ENCODE assay signal across 1 cellular context in the genomic region with DNA sequence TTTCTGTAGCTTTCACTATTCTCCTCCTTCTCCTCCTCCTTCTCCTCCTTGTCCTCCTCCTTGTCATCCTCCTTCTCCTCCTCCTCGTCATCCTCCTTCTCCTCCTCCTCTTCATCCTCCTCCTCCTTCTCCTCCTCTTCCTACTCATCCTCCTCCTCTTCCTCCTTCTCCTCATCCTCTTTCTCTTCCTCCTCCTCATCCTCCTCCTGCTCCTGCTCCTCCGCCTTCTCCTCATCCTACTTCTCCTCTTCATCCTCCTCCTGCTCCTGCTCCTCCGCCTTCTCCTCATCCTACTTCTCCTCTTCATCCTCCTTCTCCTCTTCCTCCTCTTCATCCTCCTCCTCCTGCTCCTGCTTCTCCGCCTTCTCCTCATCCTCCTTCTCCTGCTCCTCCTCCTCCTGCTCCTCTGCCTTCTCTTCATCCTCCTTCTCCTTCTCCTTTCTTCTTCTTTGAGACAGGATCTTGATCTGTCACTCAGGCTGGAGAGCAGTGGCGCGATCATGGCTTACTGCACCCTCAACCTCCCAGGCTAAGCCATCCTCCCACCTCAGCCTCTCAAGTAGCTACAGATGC.
TF ChIP-seq lines count a peak whose summit lies in the region.

No MANE protein-coding gene starts in this region.

TF ChIP-seq in K562, 482 proteins besides CTCF, POLR2A, EP300 and RAD21 (continued from another document):
- TF ChIP-seq ATF2 (CRISPR knock-in tag; IDR thresholded peaks at IDR 0.05) (no peak), SMARCC2 (IDR thresholded peaks at IDR 0.05; ENCODE audit: low read depth) (no peak), CSDE1 (IDR thresholded peaks at IDR 0.05) (no peak), ZNF263 (CRISPR knock-in tag; IDR thresholded peaks at IDR 0.05; ENCODE audit: borderline replicate concordance) (peak; percentile 85), ATF1 (CRISPR knock-in tag; IDR thresholded peaks at IDR 0.05) (no peak), ATF1 (tag; IDR thresholded peaks at IDR 0.05) (no peak), PHB2 (IDR thresholded peaks at IDR 0.05; ENCODE audit: low read depth) (no peak), SUPT5H (IDR thresholded peaks at IDR 0.05) (0 out of 2 replicates have a peak, but pooled peaks have one; percentile 22), NFIX (CRISPR knock-in tag; IDR thresholded peaks at IDR 0.05; ENCODE audit: low read depth) (no peak), HDAC1 (IDR thresholded peaks at IDR 0.05) (0 out of 4 replicates have a peak, but pooled peaks of 1 of the 2 experiments have one; percentile 21), PRMT5 (CRISPR knock-in tag; IDR thresholded peaks at IDR 0.05) (no peak), NR2F6 (CRISPR knock-in tag; IDR thresholded peaks at IDR 0.05) (no peak), RAD51 (IDR thresholded peaks at IDR 0.05; ENCODE audit: borderline replicate concordance, low read depth) (no peak), POLR3G (IDR thresholded peaks at IDR 0.05; ENCODE audit: extremely low read depth, insufficient read length, insufficient replicate concordance) (no peak), ZNF212 (CRISPR knock-in tag; IDR thresholded peaks at IDR 0.05) (no peak)
- TF ChIP-seq, protein P1, sequence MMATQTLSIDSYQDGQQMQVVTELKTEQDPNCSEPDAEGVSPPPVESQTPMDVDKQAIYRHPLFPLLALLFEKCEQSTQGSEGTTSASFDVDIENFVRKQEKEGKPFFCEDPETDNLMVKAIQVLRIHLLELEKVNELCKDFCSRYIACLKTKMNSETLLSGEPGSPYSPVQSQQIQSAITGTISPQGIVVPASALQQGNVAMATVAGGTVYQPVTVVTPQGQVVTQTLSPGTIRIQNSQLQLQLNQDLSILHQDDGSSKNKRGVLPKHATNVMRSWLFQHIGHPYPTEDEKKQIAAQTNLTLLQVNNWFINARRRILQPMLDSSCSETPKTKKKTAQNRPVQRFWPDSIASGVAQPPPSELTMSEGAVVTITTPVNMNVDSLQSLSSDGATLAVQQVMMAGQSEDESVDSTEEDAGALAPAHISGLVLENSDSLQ (IDR thresholded peaks at IDR 0.05): peak; percentile 25; the same call in 1 of the 2 replicates
- TF ChIP-seq, protein P2, sequence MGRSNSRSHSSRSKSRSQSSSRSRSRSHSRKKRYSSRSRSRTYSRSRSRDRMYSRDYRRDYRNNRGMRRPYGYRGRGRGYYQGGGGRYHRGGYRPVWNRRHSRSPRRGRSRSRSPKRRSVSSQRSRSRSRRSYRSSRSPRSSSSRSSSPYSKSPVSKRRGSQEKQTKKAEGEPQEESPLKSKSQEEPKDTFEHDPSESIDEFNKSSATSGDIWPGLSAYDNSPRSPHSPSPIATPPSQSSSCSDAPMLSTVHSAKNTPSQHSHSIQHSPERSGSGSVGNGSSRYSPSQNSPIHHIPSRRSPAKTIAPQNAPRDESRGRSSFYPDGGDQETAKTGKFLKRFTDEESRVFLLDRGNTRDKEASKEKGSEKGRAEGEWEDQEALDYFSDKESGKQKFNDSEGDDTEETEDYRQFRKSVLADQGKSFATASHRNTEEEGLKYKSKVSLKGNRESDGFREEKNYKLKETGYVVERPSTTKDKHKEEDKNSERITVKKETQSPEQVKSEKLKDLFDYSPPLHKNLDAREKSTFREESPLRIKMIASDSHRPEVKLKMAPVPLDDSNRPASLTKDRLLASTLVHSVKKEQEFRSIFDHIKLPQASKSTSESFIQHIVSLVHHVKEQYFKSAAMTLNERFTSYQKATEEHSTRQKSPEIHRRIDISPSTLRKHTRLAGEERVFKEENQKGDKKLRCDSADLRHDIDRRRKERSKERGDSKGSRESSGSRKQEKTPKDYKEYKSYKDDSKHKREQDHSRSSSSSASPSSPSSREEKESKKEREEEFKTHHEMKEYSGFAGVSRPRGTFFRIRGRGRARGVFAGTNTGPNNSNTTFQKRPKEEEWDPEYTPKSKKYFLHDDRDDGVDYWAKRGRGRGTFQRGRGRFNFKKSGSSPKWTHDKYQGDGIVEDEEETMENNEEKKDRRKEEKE (IDR thresholded peaks at IDR 0.05; ENCODE audit: borderline replicate concordance in 1 of 2, control insufficient read depth in 1 of 2, low read depth in 2 of 2, low read length in 1 of 2): no peak
- TF ChIP-seq, protein P3, sequence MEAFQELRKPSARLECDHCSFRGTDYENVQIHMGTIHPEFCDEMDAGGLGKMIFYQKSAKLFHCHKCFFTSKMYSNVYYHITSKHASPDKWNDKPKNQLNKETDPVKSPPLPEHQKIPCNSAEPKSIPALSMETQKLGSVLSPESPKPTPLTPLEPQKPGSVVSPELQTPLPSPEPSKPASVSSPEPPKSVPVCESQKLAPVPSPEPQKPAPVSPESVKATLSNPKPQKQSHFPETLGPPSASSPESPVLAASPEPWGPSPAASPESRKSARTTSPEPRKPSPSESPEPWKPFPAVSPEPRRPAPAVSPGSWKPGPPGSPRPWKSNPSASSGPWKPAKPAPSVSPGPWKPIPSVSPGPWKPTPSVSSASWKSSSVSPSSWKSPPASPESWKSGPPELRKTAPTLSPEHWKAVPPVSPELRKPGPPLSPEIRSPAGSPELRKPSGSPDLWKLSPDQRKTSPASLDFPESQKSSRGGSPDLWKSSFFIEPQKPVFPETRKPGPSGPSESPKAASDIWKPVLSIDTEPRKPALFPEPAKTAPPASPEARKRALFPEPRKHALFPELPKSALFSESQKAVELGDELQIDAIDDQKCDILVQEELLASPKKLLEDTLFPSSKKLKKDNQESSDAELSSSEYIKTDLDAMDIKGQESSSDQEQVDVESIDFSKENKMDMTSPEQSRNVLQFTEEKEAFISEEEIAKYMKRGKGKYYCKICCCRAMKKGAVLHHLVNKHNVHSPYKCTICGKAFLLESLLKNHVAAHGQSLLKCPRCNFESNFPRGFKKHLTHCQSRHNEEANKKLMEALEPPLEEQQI (IDR thresholded peaks at IDR 0.05): no peak
